Comparison of ENCODE assay signal across 35 cellular contexts in the genomic region with DNA sequence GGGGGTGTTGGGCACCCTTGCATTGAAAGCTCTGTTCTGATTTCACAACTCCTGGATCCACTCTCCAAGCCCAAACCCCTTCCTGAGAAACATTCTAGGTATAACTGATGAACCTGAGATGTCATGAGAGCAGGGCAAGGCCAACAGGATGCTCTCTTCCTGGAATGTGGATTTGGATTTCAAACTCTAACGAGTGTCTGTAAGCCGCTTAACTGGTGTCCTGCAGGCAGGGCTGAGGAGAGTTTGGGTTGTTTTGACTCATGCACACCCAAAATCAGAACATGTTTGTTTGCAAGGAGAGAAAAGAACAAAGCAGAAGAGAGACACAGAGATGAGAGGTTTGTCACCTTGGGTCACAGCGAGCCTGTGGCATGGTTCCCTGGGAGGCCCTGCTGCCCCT.
"Had no signal": no experiment of that assay in that cellular context is flagged by ENCODE, and none has a peak within 500 bp of the region (broad histone marks: within the 10 kb centered on the region; RNA-seq: fewer than 3 reads in every experiment).

No MANE protein-coding gene starts in this region.

- H3K4me1 ChIP-seq: adrenal gland, body of pancreas, breast epithelium, Peyer's patch had no signal

- H3K36me3 Mint-ChIP-seq: activated naive CD4-positive, alpha-beta T cell treated with anti-CD3 and anti-CD28 coated beads, Interleukin-2, amount 50 U/mL, for 72 hours had no signal

- H3K9me3 ChIP-seq: adrenal gland, body of pancreas, breast epithelium, MG63, Peyer's patch, SJSA1 had no signal

- H3K27ac ChIP-seq: adrenal gland, body of pancreas, breast epithelium, Peyer's patch, SJSA1, VCaP had no signal

- H3K9me3 Mint-ChIP-seq: activated CD4-positive, alpha-beta T cell treated with anti-CD3 and anti-CD28 coated beads, Interleukin-2, amount 10 ng/mL, durations not matched to agents 7 days and 5 days; activated naive CD4-positive, alpha-beta T cell treated with anti-CD3 and anti-CD28 coated beads for 36 hours; activated naive CD4-positive, alpha-beta T cell treated with anti-CD3 and anti-CD28 coated beads, Interleukin-2, amount 50 U/mL, for 72 hours; activated T-cell treated with anti-CD3 and anti-CD28 coated beads, Interleukin-2, amount 50 U/mL, for 4 hours; activated T-helper 1 cell treated with anti-CD3 and anti-CD28 coated beads, Interleukin-12 subunit alpha, Interleukin-12 subunit beta, Interleukin-2, Interleukin-4 antibody, amounts not matched to agents 30 ng/mL and 10 ng/mL and 1 ng/mL, durations not matched to agents 14 hours and 24 hours and 36 hours had no signal

- H3K27me3 ChIP-seq: adrenal gland, body of pancreas, breast epithelium, MG63, Peyer's patch, SJSA1 had no signal

- H3K4me1 Mint-ChIP-seq: activated CD4-positive, alpha-beta T cell treated with anti-CD3 and anti-CD28 coated beads, Interleukin-2, amount 10 ng/mL, durations not matched to agents 7 days and 5 days had no signal

- DNase-seq: activated CD4-positive, alpha-beta T cell treated with anti-CD3 and anti-CD28 coated beads, Interleukin-2, amount 10 ng/mL, durations not matched to agents 7 days and 5 days; activated CD4-positive, alpha-beta T cell treated with anti-CD3 and anti-CD28 coated beads, Interleukin-2, amount 50 U/mL, for 48 hours; activated CD4-positive, CD25-positive, alpha-beta regulatory T cell; activated CD8-positive, alpha-beta T cell treated with anti-CD3 and anti-CD28 coated beads, Interleukin-2, amount 10 ng/mL, durations not matched to agents 7 days and 5 days; activated gamma-delta T cell treated with Interleukin-2 at 50 U/mL for 16 hours; activated naive CD4-positive, alpha-beta T cell treated with anti-CD3 and anti-CD28 coated beads for 36 hours; activated T-cell treated with anti-CD3 and anti-CD28 coated beads, Interleukin-2, amount 50 U/mL, for 4 hours; adrenal gland; body of pancreas; Kasumi-1; KG1; MG63; NCI-H1048; NCI-H1436 treated with DMSO at 0.1 percent for 48 hours; NCI-H1694 treated with DMSO at 0.1 percent for 48 hours; NCI-H2029 treated with DMSO at 0.1 percent for 48 hours; NCI-H2107; NCI-H2171; NCI-H510A; NCI-H526; NCI-H748 treated with DMSO at 0.1 percent for 48 hours; NK-92 treated with Interleukin-12 subunit alpha and Interleukin-12 subunit beta, amount 100 ng/mL, for 24 hours; PC-3; Peyer's patch; RPMI8226; SHP77 treated with DMSO at 0.1 percent for 48 hours; SW 1271; T-helper 1 cell; T-helper 2 cell; T-helper 9 cell had no signal

- H3K27ac Mint-ChIP-seq: activated CD4-positive, alpha-beta T cell treated with anti-CD3 and anti-CD28 coated beads, Interleukin-2, amount 10 ng/mL, durations not matched to agents 7 days and 5 days; activated CD8-positive, alpha-beta T cell treated with anti-CD3 and anti-CD28 coated beads, Interleukin-2, amount 10 ng/mL, durations not matched to agents 7 days and 5 days; activated naive CD4-positive, alpha-beta T cell treated with anti-CD3 and anti-CD28 coated beads for 36 hours; activated naive CD4-positive, alpha-beta T cell treated with anti-CD3 and anti-CD28 coated beads, Interleukin-2, amount 50 U/mL, for 72 hours; activated T-helper 1 cell treated with anti-CD3 and anti-CD28 coated beads, Interleukin-12 subunit alpha, Interleukin-12 subunit beta, Interleukin-2, Interleukin-4 antibody, amounts not matched to agents 30 ng/mL and 10 ng/mL and 1 ng/mL, durations not matched to agents 14 hours and 24 hours and 36 hours had no signal

- ATAC-seq: activated CD8-positive, alpha-beta T cell treated with anti-CD3 and anti-CD28 coated beads, Interleukin-2, amount 10 ng/mL, durations not matched to agents 7 days and 5 days; activated naive CD4-positive, alpha-beta T cell treated with anti-CD3 and anti-CD28 coated beads, Interleukin-2, amount 50 U/mL, for 72 hours; activated T-cell treated with anti-CD3 and anti-CD28 coated beads, Interleukin-2, amount 50 U/mL, for 4 hours; body of pancreas; PC-3 had no signal

- H3K4me3 Mint-ChIP-seq: activated CD4-positive, alpha-beta T cell treated with anti-CD3 and anti-CD28 coated beads, Interleukin-2, amount 10 ng/mL, durations not matched to agents 7 days and 5 days; activated CD8-positive, alpha-beta T cell treated with anti-CD3 and anti-CD28 coated beads, Interleukin-2, amount 10 ng/mL, durations not matched to agents 7 days and 5 days; activated naive CD4-positive, alpha-beta T cell treated with anti-CD3 and anti-CD28 coated beads for 36 hours; activated T-cell treated with anti-CD3 and anti-CD28 coated beads, Interleukin-2, amount 50 U/mL, for 4 hours; activated T-helper 1 cell treated with anti-CD3 and anti-CD28 coated beads, Interleukin-12 subunit alpha, Interleukin-12 subunit beta, Interleukin-2, Interleukin-4 antibody, amounts not matched to agents 30 ng/mL and 10 ng/mL and 1 ng/mL, durations not matched to agents 14 hours and 24 hours and 36 hours had no signal

- H3K4me3 ChIP-seq: adrenal gland, body of pancreas, breast epithelium, MG63, Peyer's patch, SJSA1 had no signal

- H3K36me3 ChIP-seq: adrenal gland, breast epithelium, MG63, Peyer's patch, SJSA1 had no signal
